ENCODE assay signal across 1 cellular context in genomic region chr2:118738106-118738505, GRCh38.
TF ChIP-seq lines count a peak whose summit lies in the region.

No MANE protein-coding gene starts in this region.

TF ChIP-seq in K562, 482 proteins besides CTCF, POLR2A, EP300 and RAD21 (continued from another document):
- TF ChIP-seq TSHZ1 (CRISPR knock-in tag; IDR thresholded peaks at IDR 0.05) (no peak), ETV1 (tag; conservative IDR thresholded peaks at IDR 0.05; ENCODE audit: low read depth) (no peak), CEBPG (CRISPR knock-in tag; IDR thresholded peaks at IDR 0.05) (no peak), CEBPG (tag; conservative IDR thresholded peaks at IDR 0.05 in 1 of 2, IDR thresholded peaks at IDR 0.05 in 1 of 2) (peak; percentile 56 to 68), SUPT5H (IDR thresholded peaks at IDR 0.05) (no peak), GATAD2B (IDR thresholded peaks at IDR 0.05; ENCODE audit: borderline replicate concordance) (0 out of 2 replicates have a peak, but pooled peaks have one; percentile 18), NCOA2 (IDR thresholded peaks at IDR 0.05; ENCODE audit: partially characterized antibody in 2 of 2) (peak in 1 of 2 experiments; percentile 39)
